Comparison of ENCODE assay signal across 8 cellular contexts in genomic region chr12:50282581-50283229, GRCh38. TPM values are rescaled to one million over a fixed set of nuclear protein-coding genes. Genes with fewer than 3 reads are reported as not detected.
DNase-seq lines count a peak whose midpoint lies in the region; ATAC-seq and TF ChIP-seq lines count a peak whose summit lies in the region.

No MANE protein-coding gene starts in this region.

- H3K4me1 ChIP-seq in left lung, result peaks cover 3 to 26% of the 10 kb centered on the region in 2 donors
- peaks cover 36% of the 10 kb centered on the region for H3K4me1 ChIP-seq in suprapubic skin

- H3K27ac ChIP-seq in left lung (peak overlapping the region; percentile 80 to 86), suprapubic skin (peak overlapping the region; percentile 86)

- intact Hi-C loops in Right ventricle myocardium inferior (cut with DNase I), result loop anchor here (5.0 kb wide), 1 partner anchor 60 kb away; no protein-coding TSS in a partner anchor
- intact Hi-C loops in cardiac septum (cut with DNase I), result no loop called here
- intact Hi-C loops in left lung (cut with DNase I), result no loop called here

- ATAC-seq in Right ventricle myocardium inferior (peak; percentile 60), left lung (peak; percentile 62), GM19351 (IDR thresholded peaks at IDR 0.05; ENCODE audit: unreplicated experiment) (no peak)

- WGBS in suprapubic skin, result 21% methylated on average over 19 of the region's 19 CpGs

- no peak for TF ChIP-seq CTCF in left lung (IDR thresholded peaks at IDR 0.05)
- TF ChIP-seq CTCF in suprapubic skin (IDR thresholded peaks at IDR 0.05), result no peak

- H3K9me3 ChIP-seq in left lung, result no peaks in the 10 kb centered on the region
- H3K9me3 ChIP-seq in suprapubic skin, result no peaks in the 10 kb centered on the region

- no peak for TF ChIP-seq EP300 in suprapubic skin (IDR thresholded peaks at IDR 0.05)

- H3K4me3 ChIP-seq in left lung (peak overlapping the region; percentile 76 to 87), suprapubic skin (peak overlapping the region; percentile 67)

- no peaks in the 10 kb centered on the region for H3K27me3 ChIP-seq in left lung
- no peaks in the 10 kb centered on the region for H3K27me3 ChIP-seq in suprapubic skin

- no peak for TF ChIP-seq POLR2A in suprapubic skin (IDR thresholded peaks at IDR 0.05)

- no peak for DNase-seq in Right ventricle myocardium inferior (ENCODE audit: missing footprints)
- no peak for DNase-seq in cardiac septum (ENCODE audit: low spot score)
- peak; percentile 94 to 97 for DNase-seq in NCI-H524 (lab: John Stamatoyannopoulos, UW)
- DNase-seq in cerebellar cortex (ENCODE audit: low spot score), result peak; percentile 72
- DNase-seq in left lung, result no peak
- no peak for DNase-seq in suprapubic skin (ENCODE audit: low spot score in 2 of 2)
- no peak for DNase-seq in NCI-H1930 (lab: John Stamatoyannopoulos, UW)

- H3K36me3 ChIP-seq in left lung, result no peaks in the 10 kb centered on the region
- H3K36me3 ChIP-seq in suprapubic skin, result no peaks in the 10 kb centered on the region

RNA-seq across cellular contexts. Expression of gene LIMA1, which starts 0.6 kb away (rescaled TPM):
- 16.7 TPM for total RNA-seq in Right ventricle myocardium inferior
- 24.3 TPM for total RNA-seq in cardiac septum
- 10 to 100 TPM; 82.3 to 84.1 TPM for total RNA-seq in left lung
- 100 to 1,000 TPM in 1 of 4 donors, 10 to 100 TPM in 3; 66.6 to 105 (median 89.6) TPM for total RNA-seq in suprapubic skin

Comparison
In these comparisons a context has a peak if more than half of its experiments do, and no peak if none do; other contexts are left out.
1. DNase-seq: peak in NCI-H524 (2 of 2) and cerebellar cortex (single experiment); none in Right ventricle myocardium inferior (single experiment), cardiac septum (single experiment), left lung (0 of 2), suprapubic skin (0 of 2) and NCI-H1930 (0 of 2).